ENCODE assay signal across 31 cellular contexts in genomic region chr2:222333397-222333796, GRCh38. TPM values are rescaled to one million over a fixed set of nuclear protein-coding genes. Genes with fewer than 3 reads are reported as not detected.
"Had no signal": no experiment of that assay in that cellular context is flagged by ENCODE, and none has a peak within 500 bp of the region (broad histone marks: within the 10 kb centered on the region; RNA-seq: fewer than 3 reads in every experiment).

No MANE protein-coding gene starts in this region.

- H3K4me3 ChIP-seq: stomach, suprapubic skin, testis, thoracic aorta, thyroid gland, tibial artery, tibial nerve, transverse colon, upper lobe of left lung, upper lobe of right lung, uterus, vagina had no signal

- ATAC-seq: stimulated activated effector memory CD8-positive, alpha-beta T cell treated with anti-CD3 and anti-CD28 coated beads, Interleukin-12 subunit alpha, Interleukin-12 subunit beta, amount 100 ng/mL, for 72 hours; stimulated activated memory B cell treated with anti-CD40 and anti-IgM and Interleukin-4, amounts not matched to agents 10 μg/mL and 1 μg/mL and 100 μg/mL, for 72 hours; stimulated activated naive B cell treated with anti-CD40 and anti-IgM and Interleukin-4, amounts not matched to agents 10 μg/mL and 1 μg/mL and 100 μg/mL, for 72 hours; stimulated activated naive CD8-positive, alpha-beta T cell treated with anti-CD3 and anti-CD28 coated beads, Interleukin-15, amount 100 ng/mL, for 72 hours; stimulated activated naive CD8-positive, alpha-beta T cell treated with anti-CD3 and anti-CD28 coated beads, Interleukin-15, Interleukin-2, amounts not matched to agents 100 U/mL and 50 U/mL, for 24 hours; upper lobe of right lung had no signal

- H3K27me3 Mint-ChIP-seq: stimulated activated naive CD8-positive, alpha-beta T cell treated with anti-CD3 and anti-CD28 coated beads, Interleukin-15, amount 100 ng/mL, for 72 hours had no signal

- H3K27ac Mint-ChIP-seq: stimulated activated effector memory CD8-positive, alpha-beta T cell treated with anti-CD3 and anti-CD28 coated beads, Interleukin-12 subunit alpha, Interleukin-12 subunit beta, amount 100 ng/mL, for 72 hours; stimulated activated memory B cell treated with anti-CD40 and anti-IgM and Interleukin-4, amounts not matched to agents 10 μg/mL and 1 μg/mL and 100 μg/mL, for 72 hours; stimulated activated naive B cell treated with anti-CD40 and anti-IgM and Interleukin-4, amounts not matched to agents 10 μg/mL and 1 μg/mL and 100 μg/mL, for 72 hours; stimulated activated naive CD8-positive, alpha-beta T cell treated with anti-CD3 and anti-CD28 coated beads, Interleukin-15, amount 100 ng/mL, for 72 hours; stimulated activated naive CD8-positive, alpha-beta T cell treated with anti-CD3 and anti-CD28 coated beads, Interleukin-15, Interleukin-2, amounts not matched to agents 100 ng/mL and 50 ng/mL, for 24 hours; type B pancreatic cell had no signal

- H3K4me1 Mint-ChIP-seq: stimulated activated effector memory CD8-positive, alpha-beta T cell treated with anti-CD3 and anti-CD28 coated beads, Interleukin-12 subunit alpha, Interleukin-12 subunit beta, amount 100 ng/mL, for 72 hours; stimulated activated memory B cell treated with anti-CD40 and anti-IgM and Interleukin-4, amounts not matched to agents 10 μg/mL and 1 μg/mL and 100 μg/mL, for 72 hours; stimulated activated naive B cell treated with anti-CD40 and anti-IgM and Interleukin-4, amounts not matched to agents 10 μg/mL and 1 μg/mL and 100 μg/mL, for 72 hours; stimulated activated naive CD8-positive, alpha-beta T cell treated with anti-CD3 and anti-CD28 coated beads, Interleukin-15, amount 100 ng/mL, for 72 hours had no signal

- H3K36me3 ChIP-seq: stomach, suprapubic skin, thoracic aorta, thyroid gland, tibial artery, tibial nerve, transverse colon, upper lobe of left lung, upper lobe of right lung, uterus, vagina had no signal

- H3K4me3 Mint-ChIP-seq: stimulated activated effector memory CD8-positive, alpha-beta T cell treated with anti-CD3 and anti-CD28 coated beads, Interleukin-12 subunit alpha, Interleukin-12 subunit beta, amount 100 ng/mL, for 72 hours; stimulated activated memory B cell treated with anti-CD40 and anti-IgM and Interleukin-4, amounts not matched to agents 10 μg/mL and 1 μg/mL and 100 μg/mL, for 72 hours; stimulated activated naive B cell treated with anti-CD40 and anti-IgM and Interleukin-4, amounts not matched to agents 10 μg/mL and 1 μg/mL and 100 μg/mL, for 72 hours; stimulated activated naive CD8-positive, alpha-beta T cell treated with anti-CD3 and anti-CD28 coated beads, Interleukin-15, amount 100 ng/mL, for 72 hours; stimulated activated naive CD8-positive, alpha-beta T cell treated with anti-CD3 and anti-CD28 coated beads, Interleukin-15, Interleukin-2, amounts not matched to agents 100 ng/mL and 50 ng/mL, for 24 hours; type B pancreatic cell had no signal

- FAIRE-seq: urothelium cell line had no signal

- H3K27ac ChIP-seq: stomach, suprapubic skin, testis, thoracic aorta, thyroid gland, tibial artery, tibial nerve, transverse colon, upper lobe of left lung, upper lobe of right lung, uterus, vagina had no signal

- H3K9me3 ChIP-seq: testis, thyroid gland, upper lobe of right lung, vagina had no signal

- H3K27me3 ChIP-seq: suprapubic skin, testis, thyroid gland, tibial artery, tibial nerve, transverse colon, upper lobe of left lung, upper lobe of right lung, uterus, vagina had no signal

- DNase-seq: stimulated activated CD4-positive, alpha-beta T cell treated with anti-CD3 and anti-CD28 coated beads, Interleukin-2, amount 100 ng/mL, for 48 hours; stimulated activated CD4-positive, alpha-beta T cell treated with anti-CD3 and anti-CD28 coated beads, Interleukin-4, amount 100 ng/mL, for 1 hour; stimulated activated CD4-positive, alpha-beta T cell treated with anti-CD3 and anti-CD28 coated beads, Interleukin-4, amount 100 ng/mL, for 24 hours; stimulated activated CD4-positive, alpha-beta T cell treated with anti-CD3 and anti-CD28 coated beads, Interleukin-4, amount 100 ng/mL, for 4 hours; stimulated activated CD8-positive, alpha-beta memory T cell treated with anti-CD3 and anti-CD28 coated beads, Interleukin-4, amount 100 ng/mL, for 48 hours; stimulated activated naive B cell treated with anti-CD40 and anti-IgM and Interleukin-4, amounts not matched to agents 10 μg/mL and 1 μg/mL and 100 μg/mL, for 72 hours; stimulated activated naive CD4-positive, alpha-beta T cell; stimulated activated naive CD4-positive, alpha-beta T cell treated with Interleukin-2 at 50 U/mL for 16 hours; stimulated activated naive CD8-positive, alpha-beta T cell treated with anti-CD3 and anti-CD28 coated beads, Interleukin-15, amount 100 ng/mL, for 72 hours; stimulated activated naive CD8-positive, alpha-beta T cell treated with anti-CD3 and anti-CD28 coated beads, Interleukin-15, Interleukin-2, amounts not matched to agents 100 U/mL and 50 U/mL, for 24 hours; stomach; substantia nigra; testis; thyroid gland; tibial artery; transverse colon; trophoblast cell; upper lobe of left lung; upper lobe of right lung; uterus had no signal

- H3K4me1 ChIP-seq: stomach, suprapubic skin, testis, thyroid gland, tibial artery, tibial nerve, transverse colon, upper lobe of left lung, upper lobe of right lung, uterus, vagina had no signal

- H3K36me3 Mint-ChIP-seq: stimulated activated effector memory CD8-positive, alpha-beta T cell treated with anti-CD3 and anti-CD28 coated beads, Interleukin-12 subunit alpha, Interleukin-12 subunit beta, amount 100 ng/mL, for 72 hours; stimulated activated naive B cell treated with anti-CD40 and anti-IgM and Interleukin-4, amounts not matched to agents 10 μg/mL and 1 μg/mL and 100 μg/mL, for 72 hours; type B pancreatic cell had no signal

RNA-seq across cellular contexts. Expression of gene PAX3, which starts 34.6 kb away (rescaled TPM):
- total RNA-seq: stomach, thoracic aorta, thyroid gland, tibial nerve, transverse colon, upper lobe of right lung, ureter, uterus, vagina had no signal
- polyA plus RNA-seq: stomach, urinary bladder had no signal
